Comparison of ENCODE assay signal across 2 cellular contexts in genomic region chr20:45828589-45828988, GRCh38.
TF ChIP-seq lines count a peak whose summit lies in the region.

No MANE protein-coding gene starts in this region.

TF ChIP-seq in GM23338, 12 proteins besides CTCF, POLR2A, EP300 and RAD21:
- TF ChIP-seq ZNF114 (CRISPR knock-in tag; IDR thresholded peaks at IDR 0.05), result no peak
- no peak for TF ChIP-seq STAT1 (IDR thresholded peaks at IDR 0.05; ENCODE audit: unreplicated experiment)
- no peak for TF ChIP-seq ETS1 (IDR thresholded peaks at IDR 0.05)
- TF ChIP-seq, protein P1, sequence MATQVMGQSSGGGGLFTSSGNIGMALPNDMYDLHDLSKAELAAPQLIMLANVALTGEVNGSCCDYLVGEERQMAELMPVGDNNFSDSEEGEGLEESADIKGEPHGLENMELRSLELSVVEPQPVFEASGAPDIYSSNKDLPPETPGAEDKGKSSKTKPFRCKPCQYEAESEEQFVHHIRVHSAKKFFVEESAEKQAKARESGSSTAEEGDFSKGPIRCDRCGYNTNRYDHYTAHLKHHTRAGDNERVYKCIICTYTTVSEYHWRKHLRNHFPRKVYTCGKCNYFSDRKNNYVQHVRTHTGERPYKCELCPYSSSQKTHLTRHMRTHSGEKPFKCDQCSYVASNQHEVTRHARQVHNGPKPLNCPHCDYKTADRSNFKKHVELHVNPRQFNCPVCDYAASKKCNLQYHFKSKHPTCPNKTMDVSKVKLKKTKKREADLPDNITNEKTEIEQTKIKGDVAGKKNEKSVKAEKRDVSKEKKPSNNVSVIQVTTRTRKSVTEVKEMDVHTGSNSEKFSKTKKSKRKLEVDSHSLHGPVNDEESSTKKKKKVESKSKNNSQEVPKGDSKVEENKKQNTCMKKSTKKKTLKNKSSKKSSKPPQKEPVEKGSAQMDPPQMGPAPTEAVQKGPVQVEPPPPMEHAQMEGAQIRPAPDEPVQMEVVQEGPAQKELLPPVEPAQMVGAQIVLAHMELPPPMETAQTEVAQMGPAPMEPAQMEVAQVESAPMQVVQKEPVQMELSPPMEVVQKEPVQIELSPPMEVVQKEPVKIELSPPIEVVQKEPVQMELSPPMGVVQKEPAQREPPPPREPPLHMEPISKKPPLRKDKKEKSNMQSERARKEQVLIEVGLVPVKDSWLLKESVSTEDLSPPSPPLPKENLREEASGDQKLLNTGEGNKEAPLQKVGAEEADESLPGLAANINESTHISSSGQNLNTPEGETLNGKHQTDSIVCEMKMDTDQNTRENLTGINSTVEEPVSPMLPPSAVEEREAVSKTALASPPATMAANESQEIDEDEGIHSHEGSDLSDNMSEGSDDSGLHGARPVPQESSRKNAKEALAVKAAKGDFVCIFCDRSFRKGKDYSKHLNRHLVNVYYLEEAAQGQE (IDR thresholded peaks at IDR 0.05; ENCODE audit: unreplicated experiment), result no peak
- no peak for TF ChIP-seq EZH2 (IDR thresholded peaks at IDR 0.05; ENCODE audit: low read depth, unreplicated experiment)

TF ChIP-seq in K562, 482 proteins besides CTCF, POLR2A, EP300 and RAD21:
- TF ChIP-seq U2AF1 (optimal IDR thresholded peaks at IDR 0.05; ENCODE audit: low read depth, low read length), result no peak
- no peak for TF ChIP-seq NR2F6 (CRISPR knock-in tag; IDR thresholded peaks at IDR 0.05)
- no peak for TF ChIP-seq CHD4 (IDR thresholded peaks at IDR 0.05; ENCODE audit: insufficient read depth, insufficient replicate concordance, low read depth, low read length, poor library complexity, severe bottlenecking)
- TF ChIP-seq ZNF449 (CRISPR knock-in tag; IDR thresholded peaks at IDR 0.05), result peak; percentile 42; the same call in 1 of the 2 replicates
- no peak for TF ChIP-seq RREB1 (CRISPR knock-in tag; IDR thresholded peaks at IDR 0.05)
- TF ChIP-seq MBD1 (CRISPR knock-in tag; IDR thresholded peaks at IDR 0.05), result no peak
- TF ChIP-seq GABPB2 (CRISPR knock-in tag; conservative IDR thresholded peaks at IDR 0.05), result no peak
